1 cellular context compared by ENCODE assay signal in genomic region chr16:1492923-1493745, GRCh38.
TF ChIP-seq lines count a peak whose summit lies in the region.

TELO2 (plus strand) TSS chr16:1493360; CDS start chr16:1494282, 922 bp downstream.

TF ChIP-seq in K562, 482 proteins besides CTCF, POLR2A, EP300 and RAD21 (continued from another document and continues in another):
- TF ChIP-seq ZNF311 (CRISPR knock-in tag; IDR thresholded peaks at IDR 0.05): 0 out of 2 replicates have a peak, but pooled peaks have one; percentile 26
- TF ChIP-seq ZBTB7A (IDR thresholded peaks at IDR 0.05; ENCODE audit: borderline replicate concordance, control insufficient read depth, low read depth, low read length): no peak; the same call in 1 of the 2 replicates
- TF ChIP-seq NR0B1 (IDR thresholded peaks at IDR 0.05; ENCODE audit: partially characterized antibody): no peak
- peak; percentile 9; the same call in 1 of the 2 replicates for TF ChIP-seq KDM2B (CRISPR knock-in tag; IDR thresholded peaks at IDR 0.05)
- no peak for TF ChIP-seq ESRRA (IDR thresholded peaks at IDR 0.05; ENCODE audit: borderline replicate concordance, low read depth)
- TF ChIP-seq ATF2 (CRISPR knock-in tag; IDR thresholded peaks at IDR 0.05): no peak
- TF ChIP-seq, protein P1, sequence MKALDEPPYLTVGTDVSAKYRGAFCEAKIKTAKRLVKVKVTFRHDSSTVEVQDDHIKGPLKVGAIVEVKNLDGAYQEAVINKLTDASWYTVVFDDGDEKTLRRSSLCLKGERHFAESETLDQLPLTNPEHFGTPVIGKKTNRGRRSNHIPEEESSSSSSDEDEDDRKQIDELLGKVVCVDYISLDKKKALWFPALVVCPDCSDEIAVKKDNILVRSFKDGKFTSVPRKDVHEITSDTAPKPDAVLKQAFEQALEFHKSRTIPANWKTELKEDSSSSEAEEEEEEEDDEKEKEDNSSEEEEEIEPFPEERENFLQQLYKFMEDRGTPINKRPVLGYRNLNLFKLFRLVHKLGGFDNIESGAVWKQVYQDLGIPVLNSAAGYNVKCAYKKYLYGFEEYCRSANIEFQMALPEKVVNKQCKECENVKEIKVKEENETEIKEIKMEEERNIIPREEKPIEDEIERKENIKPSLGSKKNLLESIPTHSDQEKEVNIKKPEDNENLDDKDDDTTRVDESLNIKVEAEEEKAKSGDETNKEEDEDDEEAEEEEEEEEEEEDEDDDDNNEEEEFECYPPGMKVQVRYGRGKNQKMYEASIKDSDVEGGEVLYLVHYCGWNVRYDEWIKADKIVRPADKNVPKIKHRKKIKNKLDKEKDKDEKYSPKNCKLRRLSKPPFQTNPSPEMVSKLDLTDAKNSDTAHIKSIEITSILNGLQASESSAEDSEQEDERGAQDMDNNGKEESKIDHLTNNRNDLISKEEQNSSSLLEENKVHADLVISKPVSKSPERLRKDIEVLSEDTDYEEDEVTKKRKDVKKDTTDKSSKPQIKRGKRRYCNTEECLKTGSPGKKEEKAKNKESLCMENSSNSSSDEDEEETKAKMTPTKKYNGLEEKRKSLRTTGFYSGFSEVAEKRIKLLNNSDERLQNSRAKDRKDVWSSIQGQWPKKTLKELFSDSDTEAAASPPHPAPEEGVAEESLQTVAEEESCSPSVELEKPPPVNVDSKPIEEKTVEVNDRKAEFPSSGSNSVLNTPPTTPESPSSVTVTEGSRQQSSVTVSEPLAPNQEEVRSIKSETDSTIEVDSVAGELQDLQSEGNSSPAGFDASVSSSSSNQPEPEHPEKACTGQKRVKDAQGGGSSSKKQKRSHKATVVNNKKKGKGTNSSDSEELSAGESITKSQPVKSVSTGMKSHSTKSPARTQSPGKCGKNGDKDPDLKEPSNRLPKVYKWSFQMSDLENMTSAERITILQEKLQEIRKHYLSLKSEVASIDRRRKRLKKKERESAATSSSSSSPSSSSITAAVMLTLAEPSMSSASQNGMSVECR (CRISPR knock-in tag; IDR thresholded peaks at IDR 0.05): peak; percentile 95
- TF ChIP-seq E2F6 (IDR thresholded peaks at IDR 0.05; ENCODE audit: borderline replicate concordance in 1 of 2, extremely low read depth in 1 of 2, insufficient read depth in 1 of 2, insufficient read length in 1 of 2, low read depth in 1 of 2, low read length in 1 of 2, poor library complexity in 1 of 2, severe bottlenecking in 1 of 2): peak; percentile 93 to 95
- TF ChIP-seq NUFIP1 (IDR thresholded peaks at IDR 0.05; ENCODE audit: partially characterized antibody): peak; percentile 38
- TF ChIP-seq POLR3G (IDR thresholded peaks at IDR 0.05; ENCODE audit: extremely low read depth, insufficient read length, insufficient replicate concordance): no peak
- no peak for TF ChIP-seq HMBOX1 (IDR thresholded peaks at IDR 0.05)
- TF ChIP-seq, protein P2, sequence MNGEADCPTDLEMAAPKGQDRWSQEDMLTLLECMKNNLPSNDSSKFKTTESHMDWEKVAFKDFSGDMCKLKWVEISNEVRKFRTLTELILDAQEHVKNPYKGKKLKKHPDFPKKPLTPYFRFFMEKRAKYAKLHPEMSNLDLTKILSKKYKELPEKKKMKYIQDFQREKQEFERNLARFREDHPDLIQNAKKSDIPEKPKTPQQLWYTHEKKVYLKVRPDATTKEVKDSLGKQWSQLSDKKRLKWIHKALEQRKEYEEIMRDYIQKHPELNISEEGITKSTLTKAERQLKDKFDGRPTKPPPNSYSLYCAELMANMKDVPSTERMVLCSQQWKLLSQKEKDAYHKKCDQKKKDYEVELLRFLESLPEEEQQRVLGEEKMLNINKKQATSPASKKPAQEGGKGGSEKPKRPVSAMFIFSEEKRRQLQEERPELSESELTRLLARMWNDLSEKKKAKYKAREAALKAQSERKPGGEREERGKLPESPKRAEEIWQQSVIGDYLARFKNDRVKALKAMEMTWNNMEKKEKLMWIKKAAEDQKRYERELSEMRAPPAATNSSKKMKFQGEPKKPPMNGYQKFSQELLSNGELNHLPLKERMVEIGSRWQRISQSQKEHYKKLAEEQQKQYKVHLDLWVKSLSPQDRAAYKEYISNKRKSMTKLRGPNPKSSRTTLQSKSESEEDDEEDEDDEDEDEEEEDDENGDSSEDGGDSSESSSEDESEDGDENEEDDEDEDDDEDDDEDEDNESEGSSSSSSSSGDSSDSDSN (IDR thresholded peaks at IDR 0.05; ENCODE audit: borderline replicate concordance in 1 of 2, low read depth in 2 of 2, low read length in 2 of 2): no peak
- no peak for TF ChIP-seq ZNF121 (CRISPR knock-in tag; conservative IDR thresholded peaks at IDR 0.05)
- TF ChIP-seq, protein P3, sequence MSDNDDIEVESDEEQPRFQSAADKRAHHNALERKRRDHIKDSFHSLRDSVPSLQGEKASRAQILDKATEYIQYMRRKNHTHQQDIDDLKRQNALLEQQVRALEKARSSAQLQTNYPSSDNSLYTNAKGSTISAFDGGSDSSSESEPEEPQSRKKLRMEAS (CRISPR knock-in tag; IDR thresholded peaks at IDR 0.05): peak; percentile 94
- peak in 1 of 2 experiments; percentile 95; a peak in 3 of 4 replicates for TF ChIP-seq FOXA3 (CRISPR knock-in tag; conservative IDR thresholded peaks at IDR 0.05 in 1 of 2, IDR thresholded peaks at IDR 0.05 in 1 of 2)
- no peak for TF ChIP-seq ADNP (tag; IDR thresholded peaks at IDR 0.05)
- peak; percentile 89; the same call in 1 of the 2 replicates for TF ChIP-seq CBX1 (IDR thresholded peaks at IDR 0.05; ENCODE audit: low read depth)
- TF ChIP-seq, protein P4, sequence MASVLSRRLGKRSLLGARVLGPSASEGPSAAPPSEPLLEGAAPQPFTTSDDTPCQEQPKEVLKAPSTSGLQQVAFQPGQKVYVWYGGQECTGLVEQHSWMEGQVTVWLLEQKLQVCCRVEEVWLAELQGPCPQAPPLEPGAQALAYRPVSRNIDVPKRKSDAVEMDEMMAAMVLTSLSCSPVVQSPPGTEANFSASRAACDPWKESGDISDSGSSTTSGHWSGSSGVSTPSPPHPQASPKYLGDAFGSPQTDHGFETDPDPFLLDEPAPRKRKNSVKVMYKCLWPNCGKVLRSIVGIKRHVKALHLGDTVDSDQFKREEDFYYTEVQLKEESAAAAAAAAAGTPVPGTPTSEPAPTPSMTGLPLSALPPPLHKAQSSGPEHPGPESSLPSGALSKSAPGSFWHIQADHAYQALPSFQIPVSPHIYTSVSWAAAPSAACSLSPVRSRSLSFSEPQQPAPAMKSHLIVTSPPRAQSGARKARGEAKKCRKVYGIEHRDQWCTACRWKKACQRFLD (CRISPR knock-in tag; IDR thresholded peaks at IDR 0.05): peak; percentile 91
- TF ChIP-seq, protein P5, sequence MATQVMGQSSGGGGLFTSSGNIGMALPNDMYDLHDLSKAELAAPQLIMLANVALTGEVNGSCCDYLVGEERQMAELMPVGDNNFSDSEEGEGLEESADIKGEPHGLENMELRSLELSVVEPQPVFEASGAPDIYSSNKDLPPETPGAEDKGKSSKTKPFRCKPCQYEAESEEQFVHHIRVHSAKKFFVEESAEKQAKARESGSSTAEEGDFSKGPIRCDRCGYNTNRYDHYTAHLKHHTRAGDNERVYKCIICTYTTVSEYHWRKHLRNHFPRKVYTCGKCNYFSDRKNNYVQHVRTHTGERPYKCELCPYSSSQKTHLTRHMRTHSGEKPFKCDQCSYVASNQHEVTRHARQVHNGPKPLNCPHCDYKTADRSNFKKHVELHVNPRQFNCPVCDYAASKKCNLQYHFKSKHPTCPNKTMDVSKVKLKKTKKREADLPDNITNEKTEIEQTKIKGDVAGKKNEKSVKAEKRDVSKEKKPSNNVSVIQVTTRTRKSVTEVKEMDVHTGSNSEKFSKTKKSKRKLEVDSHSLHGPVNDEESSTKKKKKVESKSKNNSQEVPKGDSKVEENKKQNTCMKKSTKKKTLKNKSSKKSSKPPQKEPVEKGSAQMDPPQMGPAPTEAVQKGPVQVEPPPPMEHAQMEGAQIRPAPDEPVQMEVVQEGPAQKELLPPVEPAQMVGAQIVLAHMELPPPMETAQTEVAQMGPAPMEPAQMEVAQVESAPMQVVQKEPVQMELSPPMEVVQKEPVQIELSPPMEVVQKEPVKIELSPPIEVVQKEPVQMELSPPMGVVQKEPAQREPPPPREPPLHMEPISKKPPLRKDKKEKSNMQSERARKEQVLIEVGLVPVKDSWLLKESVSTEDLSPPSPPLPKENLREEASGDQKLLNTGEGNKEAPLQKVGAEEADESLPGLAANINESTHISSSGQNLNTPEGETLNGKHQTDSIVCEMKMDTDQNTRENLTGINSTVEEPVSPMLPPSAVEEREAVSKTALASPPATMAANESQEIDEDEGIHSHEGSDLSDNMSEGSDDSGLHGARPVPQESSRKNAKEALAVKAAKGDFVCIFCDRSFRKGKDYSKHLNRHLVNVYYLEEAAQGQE (CRISPR knock-in tag; IDR thresholded peaks at IDR 0.05; ENCODE audit: low read depth): no peak
- TF ChIP-seq CHAMP1 (IDR thresholded peaks at IDR 0.05): no peak
- no peak for TF ChIP-seq PRMT5 (CRISPR knock-in tag; IDR thresholded peaks at IDR 0.05)
- TF ChIP-seq, protein P6, sequence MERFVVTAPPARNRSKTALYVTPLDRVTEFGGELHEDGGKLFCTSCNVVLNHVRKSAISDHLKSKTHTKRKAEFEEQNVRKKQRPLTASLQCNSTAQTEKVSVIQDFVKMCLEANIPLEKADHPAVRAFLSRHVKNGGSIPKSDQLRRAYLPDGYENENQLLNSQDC (CRISPR knock-in tag; IDR thresholded peaks at IDR 0.05): 0 out of 2 replicates have a peak, but pooled peaks have one; percentile 36
- TF ChIP-seq THRA (IDR thresholded peaks at IDR 0.05): no peak
- TF ChIP-seq ZNF174 (CRISPR knock-in tag; IDR thresholded peaks at IDR 0.05): no peak
- no peak for TF ChIP-seq ZBTB1 (CRISPR knock-in tag; IDR thresholded peaks at IDR 0.05; ENCODE audit: borderline replicate concordance, low read depth)
